ENCODE assay signal across 18 cellular contexts in genomic region chr17:35735036-35735805, GRCh38. TPM values are rescaled to one million over a fixed set of nuclear protein-coding genes. Genes with fewer than 3 reads are reported as not detected.
DNase-seq lines count a peak whose midpoint lies in the region; ATAC-seq and TF ChIP-seq lines count a peak whose summit lies in the region.
"Had no signal": no experiment of that assay in that cellular context is flagged by ENCODE, and none has a peak within 500 bp of the region (broad histone marks: within the 10 kb centered on the region; RNA-seq: fewer than 3 reads in every experiment).

No MANE protein-coding gene starts in this region.

- H3K4me3 ChIP-seq in thyroid gland (replicated peaks in 1 of 3): no peak overlapping the region
- H3K4me3 ChIP-seq: BLaER1 treated with 17β-estradiol and CSF1 and Interleukin-3, amounts not matched to agents 10 nM and 100 nM; HAP-1 had no signal

- no peaks in the 10 kb centered on the region for H3K36me3 ChIP-seq in thyroid gland
- H3K36me3 ChIP-seq: BLaER1 treated with 17β-estradiol and CSF1 and Interleukin-3, amounts not matched to agents 10 nM and 100 nM had no signal

- no peaks in the 10 kb centered on the region for H3K9me3 Mint-ChIP-seq in neural crest cell
- H3K9me3 Mint-ChIP-seq: CD8-positive, alpha-beta T cell had no signal

- H3K4me3 Mint-ChIP-seq in neural crest cell: peak overlapping the region; percentile 62
- H3K4me3 Mint-ChIP-seq: B cell; CD8-positive, alpha-beta T cell had no signal

- intact Hi-C loops in left ventricle myocardium superior (cut with micrococcal nuclease): no loop called here
- intact Hi-C loops in cardiac septum (cut with DNase I): no loop called here
- intact Hi-C loops in thyroid gland (cut with DNase I): no loop called here

- no peaks in the 10 kb centered on the region for H3K36me3 Mint-ChIP-seq in neural crest cell (ENCODE audit: low read depth)
- H3K36me3 Mint-ChIP-seq: CD8-positive, alpha-beta T cell had no signal

- no peaks in the 10 kb centered on the region for H3K9me3 ChIP-seq in thyroid gland
- H3K9me3 ChIP-seq: BLaER1 treated with 17β-estradiol and CSF1 and Interleukin-3, amounts not matched to agents 10 nM and 100 nM; HAP-1 had no signal

- H3K27me3 Mint-ChIP-seq in neural crest cell (ENCODE audit: low read depth): peaks cover 11% of the 10 kb centered on the region

- H3K4me1 Mint-ChIP-seq in neural crest cell: peaks cover 19% of the 10 kb centered on the region

- DNase-seq in left ventricle myocardium superior: no peak
- DNase-seq in cardiac septum (ENCODE audit: low spot score): no peak
- DNase-seq in islet precursor cell: peak; percentile 50
- DNase-seq in neural crest cell (ENCODE audit: low read depth, low spot score): no peak
- DNase-seq in thyroid gland: peak; percentile 58 to 80
- DNase-seq in glomerular visceral epithelial cell (ENCODE audit: extremely low spot score): no peak
- DNase-seq: Calu3, DMS79 treated with DMSO at 0.1 percent for 48 hours, GF-D8 had no signal

- TF ChIP-seq POLR2A in thyroid gland (IDR thresholded peaks at IDR 0.05): no peak

- peak overlapping the region in 2 of 3 donors; percentile 37 to 76 for H3K27ac ChIP-seq in thyroid gland
- H3K27ac ChIP-seq: BLaER1 treated with 17β-estradiol and CSF1 and Interleukin-3, amounts not matched to agents 10 nM and 100 nM had no signal

- H3K27ac Mint-ChIP-seq in neural crest cell (ENCODE audit: unreplicated experiment): no peak overlapping the region
- H3K27ac Mint-ChIP-seq: B cell; CD8-positive, alpha-beta T cell had no signal

- peaks cover 27% of the 10 kb centered on the region in 2 donors for H3K4me1 ChIP-seq in thyroid gland

- WGBS in thyroid gland, 2 donors: 49 to 51% methylated on average over 16 to 29 of the region's 29 CpGs

- no peaks in the 10 kb centered on the region for H3K27me3 ChIP-seq in thyroid gland

- TF ChIP-seq CTCF in neural crest cell (conservative IDR thresholded peaks at IDR 0.05) (no peak), thyroid gland (IDR thresholded peaks at IDR 0.05) (peak in 1 of 6 experiments; percentile 28)

- ATAC-seq in left ventricle myocardium superior (peak; percentile 9), GM19395 (IDR thresholded peaks at IDR 0.05; ENCODE audit: unreplicated experiment) (no peak), GM18520 (IDR thresholded peaks at IDR 0.05; ENCODE audit: unreplicated experiment) (no peak)
- ATAC-seq: CD8-positive, alpha-beta T cell had no signal

RNA-seq across cellular contexts. Expression of gene RASL10B, which starts 3.8 kb away (rescaled TPM):
- total RNA-seq in left ventricle myocardium superior (23.8 TPM), cardiac septum (22.0 TPM), neural crest cell (31.7 and 33.8 TPM in 2 replicates), thyroid gland (10 to 100 TPM in 1 of 4 donors, 1 to 10 TPM in 2, under 1 TPM in 1; 0.94 to 14.5 (median 3.5) TPM)
- total RNA-seq: B cell had no signal

RNA-seq across cellular contexts. Expression of gene GAS2L2, which starts 17.8 kb away (rescaled TPM):
- total RNA-seq in left ventricle myocardium superior (0.27 TPM), cardiac septum (0.08 TPM), neural crest cell (0.12 and 0.16 TPM in 2 replicates), thyroid gland (not detected)
- total RNA-seq: A172, Calu3 had no signal

RNA-seq across cellular contexts. Expression of gene C17orf50, which starts 25.5 kb away (rescaled TPM):
- total RNA-seq in left ventricle myocardium superior (not detected), cardiac septum (not detected), neural crest cell (0.23 TPM in 1 of 2 replicates, not detected in the other), thyroid gland (under 1 TPM in 1 of 4 donors, not detected in 3; 0.40 TPM)
- total RNA-seq: A172; B cell; Calu3; CD8-positive, alpha-beta T cell; H1; HT-29 had no signal

Comparison
In these comparisons a context has a peak if more than half of its experiments do, and no peak if none do; other contexts are left out.
1. DNase-seq: peak in islet precursor cell (single experiment) and thyroid gland (2 of 2); none in left ventricle myocardium superior (single experiment), cardiac septum (single experiment), neural crest cell (single experiment) and glomerular visceral epithelial cell (single experiment).